ENCODE assay signal across 26 cellular contexts in genomic region chr9:77513457-77513856, GRCh38.
"Had no signal": no experiment of that assay in that cellular context is flagged by ENCODE, and none has a peak within 500 bp of the region (broad histone marks: within the 10 kb centered on the region; RNA-seq: fewer than 3 reads in every experiment).

No MANE protein-coding gene starts in this region.

- H3K36me3 ChIP-seq: cardiac muscle cell, colonic mucosa, sigmoid colon had no signal

- H3K27ac ChIP-seq: cardiac muscle cell, colonic mucosa, hepatocyte, sigmoid colon, testis had no signal

- H3K27me3 ChIP-seq: cardiac muscle cell, colonic mucosa, hepatocyte, sigmoid colon, testis had no signal

- H3K27me3 Mint-ChIP-seq: activated naive CD8-positive, alpha-beta T cell; brain; stimulated activated naive B cell treated with anti-CD40 and anti-IgM and Interleukin-4, amounts not matched to agents 10 μg/mL and 1 μg/mL and 100 μg/mL, for 72 hours had no signal

- H3K4me1 ChIP-seq: colonic mucosa had no signal

- H3K9me3 ChIP-seq: colonic mucosa, sigmoid colon, testis had no signal

- H3K36me3 Mint-ChIP-seq: activated naive CD8-positive, alpha-beta T cell; brain; natural killer cell treated with Interleukin-12 subunit alpha and Interleukin-12 subunit beta and Interleukin-15 and Interleukin-18, amount 100 ng/mL, for 72 hours; stimulated activated naive B cell treated with anti-CD40 and anti-IgM and Interleukin-4, amounts not matched to agents 10 μg/mL and 1 μg/mL and 100 μg/mL, for 72 hours had no signal

- H3K27ac Mint-ChIP-seq: activated naive CD8-positive, alpha-beta T cell; brain; natural killer cell treated with Interleukin-12 subunit alpha and Interleukin-12 subunit beta and Interleukin-15 and Interleukin-18, amount 100 ng/mL, for 72 hours; stimulated activated naive B cell treated with anti-CD40 and anti-IgM and Interleukin-4, amounts not matched to agents 10 μg/mL and 1 μg/mL and 100 μg/mL, for 72 hours; T-helper 2 cell treated with Interferon-gamma antibody and Interleukin-4, amounts not matched to agents 5 μg/mL and 100 μg/mL, for 36 hours had no signal

- H2AFZ ChIP-seq: hepatocyte had no signal

- H3K4me2 ChIP-seq: hepatocyte, smooth muscle cell had no signal

- H3K4me3 Mint-ChIP-seq: activated naive CD8-positive, alpha-beta T cell; brain; natural killer cell treated with Interleukin-12 subunit alpha and Interleukin-12 subunit beta and Interleukin-15 and Interleukin-18, amount 100 ng/mL, for 72 hours; stimulated activated naive B cell treated with anti-CD40 and anti-IgM and Interleukin-4, amounts not matched to agents 10 μg/mL and 1 μg/mL and 100 μg/mL, for 72 hours; T-helper 2 cell treated with Interferon-gamma antibody and Interleukin-4, amounts not matched to agents 5 μg/mL and 100 μg/mL, for 36 hours had no signal

- ATAC-seq: stimulated activated naive B cell treated with anti-CD40 and anti-IgM and Interleukin-4, amounts not matched to agents 10 μg/mL and 1 μg/mL and 100 μg/mL, for 72 hours had no signal

- DNase-seq: activated CD4-positive, alpha-beta T cell treated with anti-CD3 and anti-CD28 coated beads for 4 hours; activated CD4-positive, alpha-beta T cell treated with anti-CD3 and anti-CD28 coated beads, Interleukin-2, amount 50 U/mL, for 4 hours; activated CD8-positive, alpha-beta memory T cell treated with anti-CD3 and anti-CD28 coated beads for 24 hours; activated effector memory CD4-positive, alpha-beta T cell treated with Interleukin-2 at 50 U/mL for 16 hours; activated naive CD4-positive, alpha-beta T cell treated with Interleukin-2 at 50 U/mL for 16 hours; anterior cingulate cortex; cerebellar nuclear complex; colonic mucosa; effector CD8-positive, alpha-beta T cell; islet precursor cell; posterior cingulate gyrus; sigmoid colon; stimulated activated CD4-positive, alpha-beta T cell treated with anti-CD3 and anti-CD28 coated beads, Interleukin-1b, Interleukin-23, amount 100 ng/mL, for 48 hours; stimulated activated CD4-positive, alpha-beta T cell treated with anti-CD3 and anti-CD28 coated beads, Interleukin-4, amount 100 ng/mL, for 4 hours; stimulated activated CD8-positive, alpha-beta memory T cell treated with anti-CD3 and anti-CD28 coated beads, Interleukin-4, amount 100 ng/mL, for 48 hours; stimulated activated naive B cell treated with anti-CD40 and anti-IgM and Interleukin-4, amounts not matched to agents 10 μg/mL and 1 μg/mL and 100 μg/mL, for 72 hours; T-helper 1 cell; testis; trophoblast cell had no signal

- H3K9me3 Mint-ChIP-seq: brain; natural killer cell treated with Interleukin-12 subunit alpha and Interleukin-12 subunit beta and Interleukin-15 and Interleukin-18, amount 100 ng/mL, for 72 hours; stimulated activated naive B cell treated with anti-CD40 and anti-IgM and Interleukin-4, amounts not matched to agents 10 μg/mL and 1 μg/mL and 100 μg/mL, for 72 hours; T-helper 2 cell treated with Interferon-gamma antibody and Interleukin-4, amounts not matched to agents 5 μg/mL and 100 μg/mL, for 36 hours had no signal

- H3K4me3 ChIP-seq: cardiac muscle cell, colonic mucosa, hepatocyte, sigmoid colon, smooth muscle cell, testis had no signal
